In genomic region chr9:108756746-108757490, GRCh38 we compare ENCODE assay signal across 13 cellular contexts.
DNase-seq lines count a peak whose midpoint lies in the region; ATAC-seq and TF ChIP-seq lines count a peak whose summit lies in the region.
"Had no signal": no experiment of that assay in that cellular context is flagged by ENCODE, and none has a peak within 500 bp of the region (broad histone marks: within the 10 kb centered on the region; RNA-seq: fewer than 3 reads in every experiment).

No MANE protein-coding gene starts in this region.

- H3K36me3 ChIP-seq in osteoblast (ENCODE audit: insufficient read depth, low read length) (no peaks in the 10 kb centered on the region), aorta (ENCODE audit: control insufficient read depth in 1 of 2, insufficient read depth in 2 of 2, low read length in 1 of 2) (no peaks in the 10 kb centered on the region), ascending aorta (no peaks in the 10 kb centered on the region)
- H3K36me3 ChIP-seq: stomach had no signal

- ATAC-seq in aorta (ENCODE audit: low FRiP score) (no peak), GM21423 (IDR thresholded peaks at IDR 0.05; ENCODE audit: unreplicated experiment) (no peak)

- no peaks in the 10 kb centered on the region for H3K4me1 Mint-ChIP-seq in endothelial cell (ENCODE audit: unreplicated experiment)

- TF ChIP-seq CTCF in NB4 (IDR thresholded peaks at IDR 0.05; ENCODE audit: low read depth, low read length): peak; percentile 17
- peak; percentile 31 for TF ChIP-seq CTCF in endothelial cell (IDR thresholded peaks at IDR 0.05; ENCODE audit: unreplicated experiment)
- peak; percentile 23 for TF ChIP-seq CTCF in osteoblast (IDR thresholded peaks at IDR 0.05; ENCODE audit: extremely low read depth, low read depth, low read length)
- TF ChIP-seq CTCF in ascending aorta (IDR thresholded peaks at IDR 0.05): no peak

- no peaks in the 10 kb centered on the region for H3K79me2 ChIP-seq in osteoblast (ENCODE audit: insufficient read depth, low read length)
- H3K79me2 ChIP-seq: parathyroid adenoma had no signal

- DNase-seq in NCI-H345 (lab: John Stamatoyannopoulos, UW): peak; percentile 4
- no peak for DNase-seq in NCI-H345 treated with DMSO at 0.1 percent for 48 hours (lab: John Stamatoyannopoulos, UW; ENCODE audit: unreplicated experiment)
- DNase-seq in NB4 (ENCODE audit: low read depth): no peak
- DNase-seq in endothelial cell (ENCODE audit: low spot score): no peak
- no peak for DNase-seq in osteoblast (ENCODE audit: insufficient read length, low spot score, missing footprints)
- no peak for DNase-seq in aorta
- no peak for DNase-seq in ascending aorta (ENCODE audit: low spot score in 2 of 2)
- DNase-seq: activated CD4-positive, alpha-beta T cell treated with anti-CD3 and anti-CD28 coated beads for 4 hours; activated effector memory CD4-positive, alpha-beta T cell treated with Interleukin-2 at 50 U/mL for 16 hours; cortex of kidney; stomach had no signal

- H3K27ac ChIP-seq in osteoblast (ENCODE audit: low read depth, low read length) (no peak overlapping the region), aorta (ENCODE audit: low read depth in 1 of 2, low read length in 2 of 2) (no peak overlapping the region), ascending aorta (no peak overlapping the region)
- H3K27ac ChIP-seq: parathyroid adenoma, stomach had no signal

- no peak overlapping the region for H3K27ac Mint-ChIP-seq in endothelial cell (ENCODE audit: unreplicated experiment)

- no peaks in the 10 kb centered on the region for H3K9me3 Mint-ChIP-seq in endothelial cell (ENCODE audit: unreplicated experiment)

- no peaks in the 10 kb centered on the region for H3K4me1 ChIP-seq in osteoblast (ENCODE audit: insufficient read depth, low read length)
- H3K4me1 ChIP-seq in aorta (ENCODE audit: control insufficient read depth in 1 of 2, insufficient read depth in 2 of 2, low read length in 2 of 2): no peaks in the 10 kb centered on the region
- peaks cover 0 to 2% of the 10 kb centered on the region in 2 donors for H3K4me1 ChIP-seq in ascending aorta
- H3K4me1 ChIP-seq: parathyroid adenoma had no signal

- 67 to 80% methylated on average over 3 of the region's 3 CpGs for WGBS in aorta, 2 donors

- intact Hi-C loops in aorta (cut with DNase I): no loop called here
- intact Hi-C loops in ascending aorta (cut with DNase I): no loop called here

- H3K4me3 ChIP-seq in NB4 (ENCODE audit: low read depth, low read length) (no peak overlapping the region), osteoblast (ENCODE audit: insufficient read depth, low read length) (no peak overlapping the region), aorta (ENCODE audit: low read length in 2 of 2) (no peak overlapping the region), ascending aorta (no peak overlapping the region)
- H3K4me3 ChIP-seq: stomach had no signal

- peaks cover 3% of the 10 kb centered on the region for H3K27me3 ChIP-seq in osteoblast (ENCODE audit: insufficient read depth, low read length)
- H3K27me3 ChIP-seq in aorta (ENCODE audit: control insufficient read depth in 1 of 2, insufficient read depth in 2 of 2, low read length in 1 of 2): no peaks in the 10 kb centered on the region
- no peaks in the 10 kb centered on the region for H3K27me3 ChIP-seq in ascending aorta
- H3K27me3 ChIP-seq: stomach had no signal

- H3K4me3 Mint-ChIP-seq in endothelial cell (ENCODE audit: unreplicated experiment): no peak overlapping the region

- H3K9me3 ChIP-seq in osteoblast (ENCODE audit: low read depth, low read length) (no peaks in the 10 kb centered on the region), aorta (ENCODE audit: control insufficient read depth, low read length) (no peaks in the 10 kb centered on the region), ascending aorta (no peaks in the 10 kb centered on the region)
- H3K9me3 ChIP-seq: stomach had no signal

- no peak overlapping the region for H3K4me2 ChIP-seq in osteoblast (ENCODE audit: insufficient read depth, low read length)

- no peaks in the 10 kb centered on the region for H4K20me1 ChIP-seq in osteoblast (ENCODE audit: insufficient read depth, low read length)

- H3K27me3 Mint-ChIP-seq in endothelial cell (ENCODE audit: unreplicated experiment): peaks cover 6% of the 10 kb centered on the region

- no peaks in the 10 kb centered on the region for H3K36me3 Mint-ChIP-seq in endothelial cell (ENCODE audit: low read depth, unreplicated experiment)

- TF ChIP-seq POLR2A in NB4 (IDR thresholded peaks at IDR 0.05; ENCODE audit: extremely low read depth, insufficient read length): no peak

- no peak overlapping the region for H2AFZ ChIP-seq in osteoblast (ENCODE audit: low read length)
- H2AFZ ChIP-seq: parathyroid adenoma had no signal

Comparison
In these comparisons a context has a peak if more than half of its experiments do, and no peak if none do; other contexts are left out.
1. CTCF ChIP-seq: peak in NB4 (single experiment), endothelial cell (single experiment) and osteoblast (single experiment); none in ascending aorta (0 of 3).